ENCODE assay signal across 16 cellular contexts in genomic region chr4:7995135-7995534, GRCh38. TPM values are rescaled to one million over a fixed set of nuclear protein-coding genes. Genes with fewer than 3 reads are reported as not detected.
A peak's percentile ranks its signal among the peaks of the same experiment; 100 is the strongest.
DNase-seq lines count a peak whose midpoint lies in the region; ATAC-seq and TF ChIP-seq lines count a peak whose summit lies in the region.
"Had no signal": no experiment of that assay in that cellular context is flagged by ENCODE, and none has a peak within 500 bp of the region (broad histone marks: within the 10 kb centered on the region; RNA-seq: fewer than 3 reads in every experiment).

No MANE protein-coding gene starts in this region.

- WGBS in neuronal stem cell (ENCODE audit: extremely low coverage in 2 of 2, insufficient read length in 2 of 2, insufficient replicate concordance in 1 of 2), 2 donors, result no CpG with 5 or more reads among the region's 7 CpGs
- 75 to 93% (median 91%) methylated on average over 7 of the region's 7 CpGs for WGBS in psoas muscle, 3 donors

- intact Hi-C loops in Right ventricle myocardium inferior (cut with DNase I), result no loop called here
- intact Hi-C loops in left ventricle myocardium inferior (cut with micrococcal nuclease), result no loop called here
- intact Hi-C loops in psoas muscle (cut with DNase I), result no loop called here

- peak overlapping the region; percentile 80 for H2AK5ac ChIP-seq in neuronal stem cell (ENCODE audit: low read depth, low read length)

- H3K14ac ChIP-seq in neuronal stem cell (ENCODE audit: low read length), result no peak overlapping the region

- TF ChIP-seq CTCF in left ventricle myocardium inferior (IDR thresholded peaks at IDR 0.05; ENCODE audit: borderline replicate concordance) (no peak), psoas muscle (IDR thresholded peaks at IDR 0.05) (no peak)

- H3K4me3 ChIP-seq in left ventricle myocardium inferior (no peak overlapping the region), neuronal stem cell (ENCODE audit: low read length in 2 of 2) (no peak overlapping the region), psoas muscle (no peak overlapping the region)
- H3K4me3 ChIP-seq: A549; BLaER1 treated with 17β-estradiol and CSF1 and Interleukin-3, amounts not matched to agents 10 nM and 100 nM; GM12878 had no signal

- H3K9me3 ChIP-seq in left ventricle myocardium inferior (replicated peaks) (peaks cover 3% of the 10 kb centered on the region), neuronal stem cell (replicated peaks in 1 of 2; ENCODE audit: control insufficient read depth in 2 of 2, insufficient read depth in 1 of 2, low read depth in 1 of 2, low read length in 2 of 2) (peaks cover 0 to 2% of the 10 kb centered on the region in 2 donors), psoas muscle (peaks cover under 1% of the 10 kb centered on the region)
- H3K9me3 ChIP-seq: A549; BLaER1 treated with 17β-estradiol and CSF1 and Interleukin-3, amounts not matched to agents 10 nM and 100 nM; Caco-2 had no signal

- H2BK120ac ChIP-seq in neuronal stem cell (ENCODE audit: low read depth, low read length), result no peak overlapping the region

- H3K4me1 ChIP-seq in left ventricle myocardium inferior (no peaks in the 10 kb centered on the region), neuronal stem cell (ENCODE audit: control insufficient read depth in 2 of 2, insufficient read depth in 1 of 2, low read depth in 1 of 2, low read length in 2 of 2) (peaks cover 0 to 3% of the 10 kb centered on the region in 2 donors), psoas muscle (no peaks in the 10 kb centered on the region)
- H3K4me1 ChIP-seq: A549, Caco-2 had no signal

- no peak overlapping the region for H2AFZ ChIP-seq in neuronal stem cell (ENCODE audit: low read length)

- H3K27me3 ChIP-seq in left ventricle myocardium inferior (ENCODE audit: low read depth) (no peaks in the 10 kb centered on the region), neuronal stem cell (ENCODE audit: control insufficient read depth in 3 of 3, insufficient read depth in 3 of 3, low read depth in 1 of 3, low read length in 3 of 3) (peaks cover 0 to 17% (median 0%) of the 10 kb centered on the region in 3 experiments), psoas muscle (ENCODE audit: insufficient read depth in 3 of 3, low read length in 2 of 3) (no peaks in the 10 kb centered on the region)
- H3K27me3 ChIP-seq: BLaER1 treated with 17β-estradiol and CSF1 and Interleukin-3, amounts not matched to agents 10 nM and 100 nM had no signal

- no peak overlapping the region for H4K8ac ChIP-seq in neuronal stem cell (ENCODE audit: low read depth, low read length)

- H3K27ac ChIP-seq in left ventricle myocardium inferior (replicated peaks) (no peak overlapping the region), neuronal stem cell (replicated peaks; ENCODE audit: low read length) (no peak overlapping the region), psoas muscle (no peak overlapping the region)
- H3K27ac ChIP-seq: 22Rv1; A549; BLaER1 treated with 17β-estradiol and CSF1 and Interleukin-3, amounts not matched to agents 10 nM and 100 nM; C4-2B had no signal

- no peak overlapping the region for H3K4me2 ChIP-seq in neuronal stem cell (ENCODE audit: insufficient read depth, low read length, poor library complexity, severe bottlenecking)
- H3K4me2 ChIP-seq: A549; BLaER1 treated with 17β-estradiol and CSF1 and Interleukin-3, amounts not matched to agents 10 nM and 100 nM had no signal

- ATAC-seq in Right ventricle myocardium inferior (no peak), psoas muscle (peak; percentile 2 to 14 (median 8))
- ATAC-seq: A549; CD8-positive, alpha-beta T cell; GM12878 had no signal

- no peak overlapping the region for H2BK15ac ChIP-seq in neuronal stem cell (ENCODE audit: low read length)

- no peak overlapping the region for H4K91ac ChIP-seq in neuronal stem cell (ENCODE audit: low read depth, low read length, poor library complexity)

- H3K23ac ChIP-seq in neuronal stem cell (ENCODE audit: low read depth, low read length, poor library complexity), result no peak overlapping the region

- H3K4ac ChIP-seq in neuronal stem cell (ENCODE audit: low read length), result no peak overlapping the region

- no peaks in the 10 kb centered on the region for H3K79me1 ChIP-seq in neuronal stem cell (ENCODE audit: low read depth, low read length)

- no peak overlapping the region for H2BK5ac ChIP-seq in neuronal stem cell (ENCODE audit: low read length)

- H3K9ac ChIP-seq in neuronal stem cell (ENCODE audit: low read depth, low read length, poor library complexity), result no peak overlapping the region
- H3K9ac ChIP-seq: BLaER1 treated with 17β-estradiol and CSF1 and Interleukin-3, amounts not matched to agents 10 nM and 100 nM had no signal

- no peak overlapping the region for H3K18ac ChIP-seq in neuronal stem cell (ENCODE audit: low read length)

- peaks cover 6% of the 10 kb centered on the region for H3K36me3 ChIP-seq in left ventricle myocardium inferior
- no peaks in the 10 kb centered on the region for H3K36me3 ChIP-seq in neuronal stem cell (replicated peaks in 1 of 2; ENCODE audit: control insufficient read depth in 2 of 2, insufficient read depth in 2 of 2, low read length in 2 of 2)
- peaks cover 2 to 69% of the 10 kb centered on the region in 2 donors for H3K36me3 ChIP-seq in psoas muscle (ENCODE audit: insufficient read depth in 1 of 2, low read depth in 1 of 2)
- H3K36me3 ChIP-seq: BLaER1 treated with 17β-estradiol and CSF1 and Interleukin-3, amounts not matched to agents 10 nM and 100 nM had no signal

- no peak overlapping the region for H2BK12ac ChIP-seq in neuronal stem cell (ENCODE audit: low read length)

- peak; percentile 22 for DNase-seq in Right ventricle myocardium inferior (ENCODE audit: missing footprints)
- no peak for DNase-seq in left ventricle myocardium inferior
- DNase-seq in neuronal stem cell (ENCODE audit: low spot score), result no peak
- DNase-seq in psoas muscle, result peak in 1 of 2 donors; percentile 48
- DNase-seq in GF-D8 (lab: John Stamatoyannopoulos, UW), result no peak
- DNase-seq: AML-193; Caco-2; Calu3; CD4-positive, alpha-beta T cell; CD8-positive, alpha-beta T cell; DMS79 treated with DMSO at 0.1 percent for 48 hours had no signal

RNA-seq across cellular contexts. Expression of gene AFAP1, which starts 55.5 kb away (rescaled TPM):
- total RNA-seq in Right ventricle myocardium inferior (8.0 TPM), left ventricle myocardium inferior (6.8 TPM), psoas muscle (10 to 100 TPM in 1 of 4 donors, 1 to 10 TPM in 3; 2.6 to 11.4 (median 4.3) TPM)
- 4.6 TPM for polyA plus RNA-seq in neuronal stem cell (2013, experiment 1 of 2)
- polyA plus RNA-seq in neuronal stem cell (2013, experiment 2 of 2), result 4.6 TPM
- polyA plus RNA-seq in psoas muscle, result 1 to 10 TPM; 1.3 to 1.8 (median 1.6) TPM
